In genomic region chr1:200894712-200895447, GRCh38 we compare ENCODE assay signal across 10 cellular contexts. TPM values are rescaled to one million over a fixed set of nuclear protein-coding genes. Genes with fewer than 3 reads are reported as not detected.
A peak's percentile ranks its signal among the peaks of the same experiment; 100 is the strongest.
DNase-seq lines count a peak whose midpoint lies in the region; ATAC-seq, FAIRE-seq and TF ChIP-seq lines count a peak whose summit lies in the region.
"Had no signal": no experiment of that assay in that cellular context is flagged by ENCODE, and none has a peak within 500 bp of the region (broad histone marks: within the 10 kb centered on the region; RNA-seq: fewer than 3 reads in every experiment).

INAVA (plus strand) TSS chr1:200894900; CDS start chr1:200898401, 3,501 bp downstream.

- 3% methylated on average over 15 of the region's 15 CpGs for WGBS in K562 (ENCODE audit: insufficient coverage, low coverage, missing lambda C conversion rate)
- WGBS in lower leg skin, 2 donors = 59 to 65% methylated on average over 15 of the region's 15 CpGs
- 73% methylated on average over 15 of the region's 15 CpGs; no CpG with 5 or more reads in 1 of the 2 donors for WGBS in transverse colon (ENCODE audit: low coverage in 1 of 2), 2 donors

- POLR2A ChIA-PET in K562 (lab: Yijun Ruan, JAX) = interaction anchor here (0.6 kb wide), 3 partner anchors 16 to 337 kb away, joined by 3 read pairs; no protein-coding TSS in a partner anchor

- no peaks in the 10 kb centered on the region for H3K9me1 ChIP-seq in K562 (ENCODE audit: control insufficient read depth, insufficient read depth, low read length)

- H3K9me3 ChIP-seq in K562 (replicated peaks; ENCODE audit: control insufficient read depth, insufficient read depth, low read depth, low read length) (no peaks in the 10 kb centered on the region), transverse colon (no peaks in the 10 kb centered on the region)
- H3K9me3 ChIP-seq: ascending aorta had no signal

- in situ Hi-C loops in K562 (cut with MboI) = no loop called here
- in situ Hi-C loops in transverse colon (cut with MboI; ENCODE audit: low pct_ligation_motif_present in 1 of 4, low pct_unique_long_range_greater_than_20kb in 1 of 4, low sequenced_read_pairs in 3 of 4) = loop anchor here in 1 of 4 donors (10.0 kb wide), 1 partner anchor 140 kb away; no protein-coding TSS in a partner anchor

- peak within 1 kb of the TSS; percentile 38 for H3K27ac ChIP-seq in HL-60 (replicated peaks)
- no peak within 1 kb of the TSS for H3K27ac ChIP-seq in K562 (ENCODE audit: extremely low read depth, low read depth, low read length)
- peak within 1 kb of the TSS; percentile 90 to 96 (median 91) for H3K27ac ChIP-seq in transverse colon
- H3K27ac ChIP-seq: ascending aorta had no signal

- peaks cover 21% of the 10 kb centered on the region; the same call in 1 of the 2 replicates for H4K20me1 ChIP-seq in K562 (replicated peaks; ENCODE audit: control insufficient read depth, insufficient read depth, low read length)

- ATAC-seq in K562 (peak; percentile 8; the same call in 1 of the 3 replicates), HG03442 (IDR thresholded peaks at IDR 0.05; ENCODE audit: unreplicated experiment) (no peak), GM21723 (IDR thresholded peaks at IDR 0.05; ENCODE audit: unreplicated experiment) (no peak)
- ATAC-seq: natural killer cell treated with Interleukin-12 subunit alpha and Interleukin-12 subunit beta and Interleukin-15 and Interleukin-18, amount 100 ng/mL, for 72 hours had no signal

- H2AFZ ChIP-seq in K562 (ENCODE audit: low read depth, low read length) = no peak within 1 kb of the TSS

- H3K27me3 ChIP-seq in HL-60 (ENCODE audit: insufficient read depth, poor library complexity, severe bottlenecking) (no peaks in the 10 kb centered on the region), K562 (ENCODE audit: control insufficient read depth in 2 of 2, insufficient read depth in 2 of 2, low read length in 2 of 2) (peaks cover 59 to 88% of the 10 kb centered on the region in 2 experiments), transverse colon (peaks cover 14% of the 10 kb centered on the region)
- H3K27me3 ChIP-seq: ascending aorta had no signal

- no peak for TF ChIP-seq EP300 in K562 (IDR thresholded peaks at IDR 0.05; ENCODE audit: low read length)
- TF ChIP-seq EP300 in transverse colon (IDR thresholded peaks at IDR 0.05; ENCODE audit: low read depth) = no peak

- TF ChIP-seq CTCF in HL-60 (IDR thresholded peaks at IDR 0.05; ENCODE audit: insufficient read depth, low read length) = no peak
- TF ChIP-seq CTCF in K562 (IDR thresholded peaks at IDR 0.05 in 2 of 3, conservative IDR thresholded peaks at IDR 0.05 in 1 of 3; ENCODE audit: insufficient read depth in 2 of 3, low read depth in 1 of 3, low read length in 3 of 3) = no peak; a peak in 1 of 6 replicates
- TF ChIP-seq CTCF in lower leg skin (IDR thresholded peaks at IDR 0.05) = no peak
- TF ChIP-seq CTCF in transverse colon (IDR thresholded peaks at IDR 0.05) = peak in 3 of 5 experiments; percentile 6 to 50 (median 27)

- no peak within 1 kb of the TSS for H3K9ac ChIP-seq in K562 (ENCODE audit: insufficient read depth in 1 of 2, low read depth in 2 of 2, low read length in 2 of 2)

- H3K4me3 ChIP-seq in HL-60 (replicated peaks; ENCODE audit: insufficient read depth, low read length) = 0 out of 2 replicates have a peak within 1 kb of the TSS, but pooled peaks have one; percentile 0
- no peak within 1 kb of the TSS for H3K4me3 ChIP-seq in K562
- H3K4me3 ChIP-seq in lower leg skin (ENCODE audit: low read depth, poor library complexity, severe bottlenecking) = peak within 1 kb of the TSS; percentile 29
- peak within 1 kb of the TSS; percentile 35 to 62 (median 51) for H3K4me3 ChIP-seq in transverse colon
- H3K4me3 ChIP-seq: ascending aorta had no signal

- TF ChIP-seq RAD21 in K562 (CRISPR knock-in tag; conservative IDR thresholded peaks at IDR 0.05 in 1 of 2, IDR thresholded peaks at IDR 0.05 in 1 of 2) = no peak

- CTCF ChIA-PET in K562 (lab: Yijun Ruan, JAX; ENCODE audit: low intra/inter-chr PET ratio) = no interaction called here

- FAIRE-seq in K562 (lab: Jason Lieb, UNC) = no peak

- H3K4me2 ChIP-seq in K562 (ENCODE audit: insufficient read depth, low read length) = no peak within 1 kb of the TSS

- intact Hi-C loops in K562 (cut with micrococcal nuclease) (no loop called here), lower leg skin (cut with DNase I; ENCODE audit: low total_unique reads) (loop anchor here (10.0 kb wide), 1 partner anchor 150 kb away; no protein-coding TSS in a partner anchor), transverse colon (cut with DNase I; ENCODE audit: low total_unique reads) (no loop called here)

- no peak for DNase-seq in HL-60 (ENCODE audit: low read depth in 1 of 2, low spot score in 1 of 2)
- no peak for DNase-seq in K562 (ENCODE audit: extremely low read depth in 1 of 4, low spot score in 3 of 4)
- peak in 1 of 2 donors; percentile 59 for DNase-seq in lower leg skin (ENCODE audit: low spot score in 2 of 2)
- DNase-seq in transverse colon = peak; percentile 88
- DNase-seq in C1 segment of cervical spinal cord (lab: John Stamatoyannopoulos, UW) = no peak
- DNase-seq in OCI-M1 (lab: John Stamatoyannopoulos, UW) = no peak

- H3K79me2 ChIP-seq in K562 (ENCODE audit: control insufficient read depth, insufficient read depth, low read length) = no peaks in the 10 kb centered on the region

- TF ChIP-seq POLR2A in K562 (conservative IDR thresholded peaks at IDR 0.05) = no peak
- no peak for TF ChIP-seq POLR2A in lower leg skin (IDR thresholded peaks at IDR 0.05)
- TF ChIP-seq POLR2A in transverse colon (IDR thresholded peaks at IDR 0.05) = peak; percentile 99

- H3K4me1 ChIP-seq in K562 (replicated peaks in 1 of 2; ENCODE audit: control insufficient read depth in 2 of 2, insufficient read depth in 2 of 2, low read length in 2 of 2) (peaks cover 0 to 21% of the 10 kb centered on the region in 2 experiments; a peak in 1 of 5 replicates), transverse colon (peaks cover 0 to 65% (median 46%) of the 10 kb centered on the region in 4 donors)

- BruUV-seq in K562 (replicated peaks; lab: Mats Ljungman, UMichigan) = no TSS peak

- H3K36me3 ChIP-seq in K562 (ENCODE audit: control insufficient read depth, insufficient read depth, low read length) = no peaks in the 10 kb centered on the region
- peaks cover 0 to 6% (median 0%) of the 10 kb centered on the region in 4 donors for H3K36me3 ChIP-seq in transverse colon
- H3K36me3 ChIP-seq: ascending aorta had no signal

TF ChIP-seq in K562, 482 proteins besides CTCF, POLR2A, EP300 and RAD21 (continues in another document):
- TF ChIP-seq NKRF (IDR thresholded peaks at IDR 0.05; ENCODE audit: borderline replicate concordance) (no peak), HDGF (IDR thresholded peaks at IDR 0.05) (no peak), CC2D1A (IDR thresholded peaks at IDR 0.05) (no peak), ZNF695 (CRISPR knock-in tag; IDR thresholded peaks at IDR 0.05) (no peak), RBM14 (IDR thresholded peaks at IDR 0.05; ENCODE audit: borderline replicate concordance, insufficient read depth, low read depth, low read length) (no peak), MAFG (tag; conservative IDR thresholded peaks at IDR 0.05) (no peak), ZC3H11A (IDR thresholded peaks at IDR 0.05; ENCODE audit: low read depth, low read length) (no peak), ZNF316 (IDR thresholded peaks at IDR 0.05) (no peak)

RNA-seq across cellular contexts. Expression of gene INAVA, which starts in this region (rescaled TPM):
- total RNA-seq in K562 (2011; cell fraction: chromatin; rRNA removed; ENCODE audit: low replicate concordance) = not detected in 2 replicates
- not detected in 2 replicates for total RNA-seq in K562 (2011; cell fraction: nucleolus; rRNA removed)
- total RNA-seq in K562 (2011; cell fraction: nucleoplasm; rRNA removed) = not detected in 2 replicates
- total RNA-seq in K562 (2014; rRNA removed) (not detected in 2 replicates), K562 (2014; rRNA removed; fragmentation: Illumina TruSeq; extraction: Trizol) (not detected in 2 replicates), K562 (2015; rRNA removed; fragmentation: Illumina TruSeq; extraction: Trizol) (not detected in 2 replicates), K562 (2021) (0.09 TPM in 1 of 2 replicates, not detected in the other), lower leg skin (100 to 1,000 TPM; 108 to 176 (median 145) TPM), transverse colon (100 to 1,000 TPM; 139 to 609 (median 265) TPM)
- polyA plus RNA-seq in K562 (2011; rRNA removed) (not detected in 2 replicates), K562 (2014; fragmentation: Illumina TruSeq; extraction: Trizol) (not detected in 2 replicates), K562 (2014; fragmentation: Nextera tagmentation; extraction: Ambion mirVana) (not detected), K562 (2014; rRNA removed) (not detected in 2 replicates)
- polyA plus RNA-seq in K562 (2011; cell fraction: cytosol; rRNA removed) = not detected in 2 replicates
- not detected in 2 replicates for polyA plus RNA-seq in K562 (2011; cell fraction: nucleus; rRNA removed)
- not detected in 2 replicates for polyA plus RNA-seq in K562 (2012)
- not detected in 2 replicates for polyA minus RNA-seq in K562 (2011; rRNA and poly(A)+ RNA removed)
- polyA minus RNA-seq in K562 (2011; cell fraction: cytosol; rRNA and poly(A)+ RNA removed) = not detected in 2 replicates
- not detected in 2 replicates for polyA minus RNA-seq in K562 (2011; cell fraction: nucleus; rRNA and poly(A)+ RNA removed)
- total RNA-seq: ascending aorta had no signal

Comparison
In these comparisons a context has a peak if more than half of its experiments do, and no peak if none do; other contexts are left out.
1. RNA of gene INAVA (total RNA-seq): 139 to 609 TPM in transverse colon and 108 to 176 TPM in lower leg skin; 0.09 TPM in K562; every median in the first group is over 100 times any median in the second.
2. Peak in ATAC-seq in K562; RNA of the gene not detected or under 1 TPM.
3. CTCF ChIP-seq: peak in transverse colon (3 of 5); none in HL-60 (single experiment), K562 (0 of 3) and lower leg skin (0 of 3).